In the genomic region with DNA sequence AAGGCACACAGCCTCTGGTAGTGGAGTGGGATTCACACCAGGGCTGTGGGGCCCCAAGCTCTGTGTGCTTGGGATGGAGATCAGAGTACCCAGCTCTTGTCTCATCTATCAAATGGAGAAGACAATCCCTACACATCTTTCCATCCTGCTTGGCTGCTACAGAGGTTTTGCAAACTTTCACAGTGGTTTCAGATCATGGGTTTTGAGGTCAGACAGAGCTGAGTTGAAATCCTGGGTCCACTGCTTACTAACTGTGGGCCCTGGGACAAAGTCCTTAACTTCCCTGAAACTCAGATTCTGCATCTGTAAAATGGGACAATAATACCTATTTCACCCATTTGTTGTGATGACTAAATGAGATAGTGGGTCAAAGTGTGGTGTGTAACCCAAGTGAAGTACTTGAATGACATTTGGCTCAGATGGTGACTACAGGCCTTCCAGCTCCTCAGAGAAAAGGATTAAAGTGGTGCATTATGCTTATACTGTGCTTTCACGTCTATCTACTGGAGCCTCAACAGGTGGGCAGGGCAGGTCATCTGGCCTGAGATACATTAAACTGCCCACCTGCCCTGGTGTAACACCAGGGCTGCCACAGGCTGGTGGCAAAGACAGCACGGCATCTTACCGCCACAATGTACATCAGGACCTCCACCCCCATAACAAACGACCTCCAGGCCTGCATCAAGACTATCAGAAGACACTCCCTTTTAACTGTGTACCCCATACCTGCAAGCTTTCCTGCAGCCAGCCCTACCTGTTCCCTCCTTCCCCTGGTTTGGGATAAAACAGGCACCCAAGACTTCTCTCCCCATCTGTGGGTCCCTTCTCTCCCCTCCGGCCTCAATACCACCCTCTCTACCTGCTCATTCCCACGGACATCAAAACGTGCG, we compare ENCODE assay signal across 1 cellular context.
TF ChIP-seq lines count a peak whose summit lies in the region.

No MANE protein-coding gene starts in this region.

TF ChIP-seq in GM12878, 131 proteins besides CTCF, POLR2A, EP300 and RAD21 (continues in another document):
- TF ChIP-seq ZBED1 (IDR thresholded peaks at IDR 0.05; ENCODE audit: borderline replicate concordance) (no peak), RCOR1 (conservative IDR thresholded peaks at IDR 0.05; ENCODE audit: low read depth, low read length) (no peak), IKZF1 (conservative IDR thresholded peaks at IDR 0.05) (no peak), POLR2AphosphoS5 (IDR thresholded peaks at IDR 0.05; ENCODE audit: low read length) (peak; percentile 46; the same call in 1 of the 2 replicates), YY1 (IDR thresholded peaks at IDR 0.05; ENCODE audit: low read depth, low read length) (no peak), ZNF274 (IDR thresholded peaks at IDR 0.05; ENCODE audit: insufficient read depth, insufficient read length) (no peak), SMARCA5 (IDR thresholded peaks at IDR 0.05) (peak; percentile 74), NR2C1 (IDR thresholded peaks at IDR 0.05) (no peak), NBN (IDR thresholded peaks at IDR 0.05) (no peak), SMAD1 (IDR thresholded peaks at IDR 0.05; ENCODE audit: low read depth, partially characterized antibody) (no peak), TCF3 (IDR thresholded peaks at IDR 0.05; ENCODE audit: borderline replicate concordance, insufficient read depth, low read depth, low read length) (no peak), SMAD5 (IDR thresholded peaks at IDR 0.05; ENCODE audit: low read depth) (0 out of 2 replicates have a peak, but pooled peaks have one; percentile 13), BMI1 (IDR thresholded peaks at IDR 0.05; ENCODE audit: borderline replicate concordance) (no peak), GABPA (IDR thresholded peaks at IDR 0.05; ENCODE audit: low read depth) (no peak), JUNB (IDR thresholded peaks at IDR 0.05) (0 out of 2 replicates have a peak, but pooled peaks have one; percentile 6), GATAD2B (conservative IDR thresholded peaks at IDR 0.05; ENCODE audit: low read depth) (no peak), KLF5 (IDR thresholded peaks at IDR 0.05; ENCODE audit: partially characterized antibody) (no peak), CREB1 (IDR thresholded peaks at IDR 0.05; ENCODE audit: low read depth) (no peak), ZSCAN29 (IDR thresholded peaks at IDR 0.05) (peak; percentile 42; the same call in 1 of the 2 replicates), MEF2B (IDR thresholded peaks at IDR 0.05; ENCODE audit: partially characterized antibody, poor library complexity, severe bottlenecking) (no peak), EZH2 (IDR thresholded peaks at IDR 0.05; ENCODE audit: borderline replicate concordance, control insufficient read depth, low read depth, low read length) (no peak), BRCA1 (IDR thresholded peaks at IDR 0.05; ENCODE audit: low read depth, low read length) (no peak), NR2F1 (conservative IDR thresholded peaks at IDR 0.05) (peak; percentile 20; the same call in 1 of the 2 replicates), ZNF217 (IDR thresholded peaks at IDR 0.05) (peak; percentile 57; the same call in 1 of the 2 replicates), LARP7 (IDR thresholded peaks at IDR 0.05) (peak; percentile 15; the same call in 1 of the 2 replicates), TAF1 (IDR thresholded peaks at IDR 0.05; ENCODE audit: borderline replicate concordance, low read depth, low read length) (no peak), KAT2A (conservative IDR thresholded peaks at IDR 0.05; ENCODE audit: control insufficient read depth, low read depth, low read length) (no peak)
- TF ChIP-seq, protein P1, sequence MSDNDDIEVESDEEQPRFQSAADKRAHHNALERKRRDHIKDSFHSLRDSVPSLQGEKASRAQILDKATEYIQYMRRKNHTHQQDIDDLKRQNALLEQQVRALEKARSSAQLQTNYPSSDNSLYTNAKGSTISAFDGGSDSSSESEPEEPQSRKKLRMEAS (IDR thresholded peaks at IDR 0.05; ENCODE audit: low read depth, low read length), result 0 out of 2 replicates have a peak, but pooled peaks have one; percentile 2
- TF ChIP-seq, protein P2, sequence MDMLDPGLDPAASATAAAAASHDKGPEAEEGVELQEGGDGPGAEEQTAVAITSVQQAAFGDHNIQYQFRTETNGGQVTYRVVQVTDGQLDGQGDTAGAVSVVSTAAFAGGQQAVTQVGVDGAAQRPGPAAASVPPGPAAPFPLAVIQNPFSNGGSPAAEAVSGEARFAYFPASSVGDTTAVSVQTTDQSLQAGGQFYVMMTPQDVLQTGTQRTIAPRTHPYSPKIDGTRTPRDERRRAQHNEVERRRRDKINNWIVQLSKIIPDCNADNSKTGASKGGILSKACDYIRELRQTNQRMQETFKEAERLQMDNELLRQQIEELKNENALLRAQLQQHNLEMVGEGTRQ (IDR thresholded peaks at IDR 0.05; ENCODE audit: borderline replicate concordance, low read depth, low read length), result no peak
- TF ChIP-seq, protein P3, sequence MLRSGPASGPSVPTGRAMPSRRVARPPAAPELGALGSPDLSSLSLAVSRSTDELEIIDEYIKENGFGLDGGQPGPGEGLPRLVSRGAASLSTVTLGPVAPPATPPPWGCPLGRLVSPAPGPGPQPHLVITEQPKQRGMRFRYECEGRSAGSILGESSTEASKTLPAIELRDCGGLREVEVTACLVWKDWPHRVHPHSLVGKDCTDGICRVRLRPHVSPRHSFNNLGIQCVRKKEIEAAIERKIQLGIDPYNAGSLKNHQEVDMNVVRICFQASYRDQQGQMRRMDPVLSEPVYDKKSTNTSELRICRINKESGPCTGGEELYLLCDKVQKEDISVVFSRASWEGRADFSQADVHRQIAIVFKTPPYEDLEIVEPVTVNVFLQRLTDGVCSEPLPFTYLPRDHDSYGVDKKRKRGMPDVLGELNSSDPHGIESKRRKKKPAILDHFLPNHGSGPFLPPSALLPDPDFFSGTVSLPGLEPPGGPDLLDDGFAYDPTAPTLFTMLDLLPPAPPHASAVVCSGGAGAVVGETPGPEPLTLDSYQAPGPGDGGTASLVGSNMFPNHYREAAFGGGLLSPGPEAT (IDR thresholded peaks at IDR 0.05; ENCODE audit: low read depth), result no peak
- TF ChIP-seq, protein P4, sequence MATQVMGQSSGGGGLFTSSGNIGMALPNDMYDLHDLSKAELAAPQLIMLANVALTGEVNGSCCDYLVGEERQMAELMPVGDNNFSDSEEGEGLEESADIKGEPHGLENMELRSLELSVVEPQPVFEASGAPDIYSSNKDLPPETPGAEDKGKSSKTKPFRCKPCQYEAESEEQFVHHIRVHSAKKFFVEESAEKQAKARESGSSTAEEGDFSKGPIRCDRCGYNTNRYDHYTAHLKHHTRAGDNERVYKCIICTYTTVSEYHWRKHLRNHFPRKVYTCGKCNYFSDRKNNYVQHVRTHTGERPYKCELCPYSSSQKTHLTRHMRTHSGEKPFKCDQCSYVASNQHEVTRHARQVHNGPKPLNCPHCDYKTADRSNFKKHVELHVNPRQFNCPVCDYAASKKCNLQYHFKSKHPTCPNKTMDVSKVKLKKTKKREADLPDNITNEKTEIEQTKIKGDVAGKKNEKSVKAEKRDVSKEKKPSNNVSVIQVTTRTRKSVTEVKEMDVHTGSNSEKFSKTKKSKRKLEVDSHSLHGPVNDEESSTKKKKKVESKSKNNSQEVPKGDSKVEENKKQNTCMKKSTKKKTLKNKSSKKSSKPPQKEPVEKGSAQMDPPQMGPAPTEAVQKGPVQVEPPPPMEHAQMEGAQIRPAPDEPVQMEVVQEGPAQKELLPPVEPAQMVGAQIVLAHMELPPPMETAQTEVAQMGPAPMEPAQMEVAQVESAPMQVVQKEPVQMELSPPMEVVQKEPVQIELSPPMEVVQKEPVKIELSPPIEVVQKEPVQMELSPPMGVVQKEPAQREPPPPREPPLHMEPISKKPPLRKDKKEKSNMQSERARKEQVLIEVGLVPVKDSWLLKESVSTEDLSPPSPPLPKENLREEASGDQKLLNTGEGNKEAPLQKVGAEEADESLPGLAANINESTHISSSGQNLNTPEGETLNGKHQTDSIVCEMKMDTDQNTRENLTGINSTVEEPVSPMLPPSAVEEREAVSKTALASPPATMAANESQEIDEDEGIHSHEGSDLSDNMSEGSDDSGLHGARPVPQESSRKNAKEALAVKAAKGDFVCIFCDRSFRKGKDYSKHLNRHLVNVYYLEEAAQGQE (IDR thresholded peaks at IDR 0.05; ENCODE audit: low read depth, low read length), result no peak
- TF ChIP-seq, protein P5, sequence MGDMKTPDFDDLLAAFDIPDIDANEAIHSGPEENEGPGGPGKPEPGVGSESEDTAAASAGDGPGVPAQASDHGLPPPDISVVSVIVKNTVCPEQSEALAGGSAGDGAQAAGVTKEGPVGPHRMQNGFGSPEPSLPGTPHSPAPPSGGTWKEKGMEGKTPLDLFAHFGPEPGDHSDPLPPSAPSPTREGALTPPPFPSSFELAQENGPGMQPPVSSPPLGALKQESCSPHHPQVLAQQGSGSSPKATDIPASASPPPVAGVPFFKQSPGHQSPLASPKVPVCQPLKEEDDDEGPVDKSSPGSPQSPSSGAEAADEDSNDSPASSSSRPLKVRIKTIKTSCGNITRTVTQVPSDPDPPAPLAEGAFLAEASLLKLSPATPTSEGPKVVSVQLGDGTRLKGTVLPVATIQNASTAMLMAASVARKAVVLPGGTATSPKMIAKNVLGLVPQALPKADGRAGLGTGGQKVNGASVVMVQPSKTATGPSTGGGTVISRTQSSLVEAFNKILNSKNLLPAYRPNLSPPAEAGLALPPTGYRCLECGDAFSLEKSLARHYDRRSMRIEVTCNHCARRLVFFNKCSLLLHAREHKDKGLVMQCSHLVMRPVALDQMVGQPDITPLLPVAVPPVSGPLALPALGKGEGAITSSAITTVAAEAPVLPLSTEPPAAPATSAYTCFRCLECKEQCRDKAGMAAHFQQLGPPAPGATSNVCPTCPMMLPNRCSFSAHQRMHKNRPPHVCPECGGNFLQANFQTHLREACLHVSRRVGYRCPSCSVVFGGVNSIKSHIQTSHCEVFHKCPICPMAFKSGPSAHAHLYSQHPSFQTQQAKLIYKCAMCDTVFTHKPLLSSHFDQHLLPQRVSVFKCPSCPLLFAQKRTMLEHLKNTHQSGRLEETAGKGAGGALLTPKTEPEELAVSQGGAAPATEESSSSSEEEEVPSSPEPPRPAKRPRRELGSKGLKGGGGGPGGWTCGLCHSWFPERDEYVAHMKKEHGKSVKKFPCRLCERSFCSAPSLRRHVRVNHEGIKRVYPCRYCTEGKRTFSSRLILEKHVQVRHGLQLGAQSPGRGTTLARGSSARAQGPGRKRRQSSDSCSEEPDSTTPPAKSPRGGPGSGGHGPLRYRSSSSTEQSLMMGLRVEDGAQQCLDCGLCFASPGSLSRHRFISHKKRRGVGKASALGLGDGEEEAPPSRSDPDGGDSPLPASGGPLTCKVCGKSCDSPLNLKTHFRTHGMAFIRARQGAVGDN (IDR thresholded peaks at IDR 0.05), result peak; percentile 51; the same call in 1 of the 2 replicates
- TF ChIP-seq, protein P6, sequence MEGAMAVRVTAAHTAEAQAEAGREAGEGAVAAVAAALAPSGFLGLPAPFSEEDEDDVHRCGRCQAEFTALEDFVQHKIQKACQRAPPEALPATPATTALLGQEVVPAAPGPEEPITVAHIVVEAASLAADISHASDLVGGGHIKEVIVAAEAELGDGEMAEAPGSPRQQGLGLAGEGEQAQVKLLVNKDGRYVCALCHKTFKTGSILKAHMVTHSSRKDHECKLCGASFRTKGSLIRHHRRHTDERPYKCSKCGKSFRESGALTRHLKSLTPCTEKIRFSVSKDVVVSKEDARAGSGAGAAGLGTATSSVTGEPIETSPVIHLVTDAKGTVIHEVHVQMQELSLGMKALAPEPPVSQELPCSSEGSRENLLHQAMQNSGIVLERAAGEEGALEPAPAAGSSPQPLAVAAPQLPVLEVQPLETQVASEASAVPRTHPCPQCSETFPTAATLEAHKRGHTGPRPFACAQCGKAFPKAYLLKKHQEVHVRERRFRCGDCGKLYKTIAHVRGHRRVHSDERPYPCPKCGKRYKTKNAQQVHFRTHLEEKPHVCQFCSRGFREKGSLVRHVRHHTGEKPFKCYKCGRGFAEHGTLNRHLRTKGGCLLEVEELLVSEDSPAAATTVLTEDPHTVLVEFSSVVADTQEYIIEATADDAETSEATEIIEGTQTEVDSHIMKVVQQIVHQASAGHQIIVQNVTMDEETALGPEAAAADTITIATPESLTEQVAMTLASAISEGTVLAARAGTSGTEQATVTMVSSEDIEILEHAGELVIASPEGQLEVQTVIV (IDR thresholded peaks at IDR 0.05; ENCODE audit: borderline replicate concordance, partially characterized antibody), result no peak
- TF ChIP-seq, protein P7, sequence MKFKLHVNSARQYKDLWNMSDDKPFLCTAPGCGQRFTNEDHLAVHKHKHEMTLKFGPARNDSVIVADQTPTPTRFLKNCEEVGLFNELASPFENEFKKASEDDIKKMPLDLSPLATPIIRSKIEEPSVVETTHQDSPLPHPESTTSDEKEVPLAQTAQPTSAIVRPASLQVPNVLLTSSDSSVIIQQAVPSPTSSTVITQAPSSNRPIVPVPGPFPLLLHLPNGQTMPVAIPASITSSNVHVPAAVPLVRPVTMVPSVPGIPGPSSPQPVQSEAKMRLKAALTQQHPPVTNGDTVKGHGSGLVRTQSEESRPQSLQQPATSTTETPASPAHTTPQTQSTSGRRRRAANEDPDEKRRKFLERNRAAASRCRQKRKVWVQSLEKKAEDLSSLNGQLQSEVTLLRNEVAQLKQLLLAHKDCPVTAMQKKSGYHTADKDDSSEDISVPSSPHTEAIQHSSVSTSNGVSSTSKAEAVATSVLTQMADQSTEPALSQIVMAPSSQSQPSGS (IDR thresholded peaks at IDR 0.05; ENCODE audit: low read length), result no peak
- TF ChIP-seq, protein P8, sequence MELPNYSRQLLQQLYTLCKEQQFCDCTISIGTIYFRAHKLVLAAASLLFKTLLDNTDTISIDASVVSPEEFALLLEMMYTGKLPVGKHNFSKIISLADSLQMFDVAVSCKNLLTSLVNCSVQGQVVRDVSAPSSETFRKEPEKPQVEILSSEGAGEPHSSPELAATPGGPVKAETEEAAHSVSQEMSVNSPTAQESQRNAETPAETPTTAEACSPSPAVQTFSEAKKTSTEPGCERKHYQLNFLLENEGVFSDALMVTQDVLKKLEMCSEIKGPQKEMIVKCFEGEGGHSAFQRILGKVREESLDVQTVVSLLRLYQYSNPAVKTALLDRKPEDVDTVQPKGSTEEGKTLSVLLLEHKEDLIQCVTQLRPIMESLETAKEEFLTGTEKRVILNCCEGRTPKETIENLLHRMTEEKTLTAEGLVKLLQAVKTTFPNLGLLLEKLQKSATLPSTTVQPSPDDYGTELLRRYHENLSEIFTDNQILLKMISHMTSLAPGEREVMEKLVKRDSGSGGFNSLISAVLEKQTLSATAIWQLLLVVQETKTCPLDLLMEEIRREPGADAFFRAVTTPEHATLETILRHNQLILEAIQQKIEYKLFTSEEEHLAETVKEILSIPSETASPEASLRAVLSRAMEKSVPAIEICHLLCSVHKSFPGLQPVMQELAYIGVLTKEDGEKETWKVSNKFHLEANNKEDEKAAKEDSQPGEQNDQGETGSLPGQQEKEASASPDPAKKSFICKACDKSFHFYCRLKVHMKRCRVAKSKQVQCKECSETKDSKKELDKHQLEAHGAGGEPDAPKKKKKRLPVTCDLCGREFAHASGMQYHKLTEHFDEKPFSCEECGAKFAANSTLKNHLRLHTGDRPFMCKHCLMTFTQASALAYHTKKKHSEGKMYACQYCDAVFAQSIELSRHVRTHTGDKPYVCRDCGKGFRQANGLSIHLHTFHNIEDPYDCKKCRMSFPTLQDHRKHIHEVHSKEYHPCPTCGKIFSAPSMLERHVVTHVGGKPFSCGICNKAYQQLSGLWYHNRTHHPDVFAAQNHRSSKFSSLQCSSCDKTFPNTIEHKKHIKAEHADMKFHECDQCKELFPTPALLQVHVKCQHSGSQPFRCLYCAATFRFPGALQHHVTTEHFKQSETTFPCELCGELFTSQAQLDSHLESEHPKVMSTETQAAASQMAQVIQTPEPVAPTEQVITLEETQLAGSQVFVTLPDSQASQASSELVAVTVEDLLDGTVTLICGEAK (IDR thresholded peaks at IDR 0.05; ENCODE audit: borderline replicate concordance), result no peak
